In genomic region chr2:144265654-144266053, GRCh38 we compare ENCODE assay signal across 25 cellular contexts.
"Had no signal": no experiment of that assay in that cellular context is flagged by ENCODE, and none has a peak within 500 bp of the region (broad histone marks: within the 10 kb centered on the region; RNA-seq: fewer than 3 reads in every experiment).

No MANE protein-coding gene starts in this region.

- H3K4me3 Mint-ChIP-seq: activated naive CD4-positive, alpha-beta T cell treated with anti-CD3 and anti-CD28 coated beads, Interleukin-2, amount 50 U/mL, for 24 hours; brain; nephron progenitor cell; T-helper 2 cell treated with Interferon-gamma antibody and Interleukin-4, amounts not matched to agents 5 μg/mL and 100 μg/mL, for 36 hours; WTC11 had no signal

- H3K27ac Mint-ChIP-seq: activated naive CD4-positive, alpha-beta T cell treated with anti-CD3 and anti-CD28 coated beads, Interleukin-2, amount 50 U/mL, for 24 hours; brain; nephron progenitor cell; T-helper 2 cell treated with Interferon-gamma antibody and Interleukin-4, amounts not matched to agents 5 μg/mL and 100 μg/mL, for 36 hours; WTC11 had no signal

- H3K9me3 Mint-ChIP-seq: activated naive CD4-positive, alpha-beta T cell treated with anti-CD3 and anti-CD28 coated beads, Interleukin-2, amount 50 U/mL, for 24 hours; nephron progenitor cell; T-helper 2 cell treated with Interferon-gamma antibody and Interleukin-4, amounts not matched to agents 5 μg/mL and 100 μg/mL, for 36 hours had no signal

- H3K4me3 ChIP-seq: colonic mucosa, gastrocnemius medialis, heart left ventricle, lung, SK-N-MC, smooth muscle cell, stomach, vagina had no signal

- DNase-seq: activated CD4-positive, alpha-beta T cell treated with anti-CD3 and anti-CD28 coated beads for 48 hours; activated CD8-positive, alpha-beta memory T cell treated with anti-CD3 and anti-CD28 coated beads for 24 hours; activated effector memory CD4-positive, alpha-beta T cell treated with anti-CD3 and anti-CD28 coated beads, Interleukin-2, amount 50 U/mL, for 16 hours; central memory CD4-positive, alpha-beta T cell; colonic mucosa; gastrocnemius medialis; heart left ventricle; kidney; midbrain; nephron progenitor cell; nucleus accumbens; stomach; trophoblast cell had no signal

- H3K4me1 Mint-ChIP-seq: nephron progenitor cell had no signal

- FAIRE-seq: kidney, TTC549 had no signal

- H3K27me3 Mint-ChIP-seq: activated naive CD4-positive, alpha-beta T cell treated with anti-CD3 and anti-CD28 coated beads, Interleukin-2, amount 50 U/mL, for 24 hours had no signal

- H3K36me3 ChIP-seq: colonic mucosa, gastrocnemius medialis, heart left ventricle, stomach, vagina had no signal

- H3K27me3 ChIP-seq: colonic mucosa, gastrocnemius medialis, heart left ventricle, stomach, vagina had no signal

- ATAC-seq: esophagus mucosa, gastrocnemius medialis, heart left ventricle, left lobe of liver, sciatic nerve, WTC11 had no signal
